In the genomic region with DNA sequence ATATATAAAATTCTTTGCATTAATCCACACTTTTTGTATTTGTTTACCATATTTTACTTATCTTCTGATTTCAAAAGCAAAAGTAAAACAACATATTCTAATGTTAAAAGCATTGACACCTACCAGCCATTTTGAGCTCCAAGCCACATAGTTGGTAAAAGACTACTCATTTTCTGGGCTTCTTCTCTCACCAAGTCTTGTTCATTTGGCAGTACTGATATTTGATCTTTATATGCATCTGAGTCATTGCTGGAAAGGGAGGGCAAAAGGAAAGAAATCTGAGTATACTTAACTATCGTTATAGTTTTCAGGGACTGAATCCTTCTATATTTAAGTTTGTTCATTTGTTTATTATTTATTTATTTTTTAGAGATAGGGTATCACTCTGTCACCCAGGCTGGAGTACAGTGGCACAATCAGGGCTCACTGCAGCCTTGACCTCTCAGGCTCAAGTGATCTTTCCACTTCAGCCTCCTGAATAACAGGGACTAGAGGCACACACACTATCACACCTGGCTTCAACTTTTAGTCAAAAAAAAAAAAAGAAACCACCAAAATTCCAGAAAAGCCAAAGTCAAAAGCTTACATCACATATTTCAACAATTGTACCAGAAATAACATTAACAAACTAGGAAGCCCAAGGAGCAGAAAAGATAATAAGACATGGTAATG, we compare ENCODE assay signal across 18 cellular contexts.
DNase-seq lines count a peak whose midpoint lies in the region; ATAC-seq and TF ChIP-seq lines count a peak whose summit lies in the region.
"Had no signal": no experiment of that assay in that cellular context is flagged by ENCODE, and none has a peak within 500 bp of the region (broad histone marks: within the 10 kb centered on the region; RNA-seq: fewer than 3 reads in every experiment).

No MANE protein-coding gene starts in this region.

- H3K4me1 ChIP-seq in PC-3 (ENCODE audit: insufficient read depth, low read length), result peaks cover 16% of the 10 kb centered on the region
- H3K4me1 ChIP-seq: lower lobe of right lung, Peyer's patch had no signal

- H3K9me2 ChIP-seq in PC-3 (replicated peaks; ENCODE audit: low read length), result no peaks in the 10 kb centered on the region

- no peaks in the 10 kb centered on the region for H3K27me3 ChIP-seq in PC-3 (ENCODE audit: low read length)
- H3K27me3 ChIP-seq: Peyer's patch had no signal

- ATAC-seq in PC-3, result peak; percentile 95
- ATAC-seq in central memory CD8-positive, alpha-beta T cell (replicated peaks; ENCODE audit: extremely low read depth, poor library complexity, severe bottlenecking), result no peak
- ATAC-seq: lower lobe of right lung, natural killer cell had no signal

- peak overlapping the region; percentile 19; the same call in 1 of the 2 replicates for H3K4me3 ChIP-seq in PC-3 (ENCODE audit: low read length)
- no peak overlapping the region for H3K4me3 ChIP-seq in lower leg skin (ENCODE audit: low read depth, poor library complexity, severe bottlenecking)
- H3K4me3 ChIP-seq: lower lobe of right lung, Peyer's patch had no signal

- peak overlapping the region; percentile 60 for H3K4me2 ChIP-seq in PC-3 (ENCODE audit: low read length)

- H3K27ac ChIP-seq in PC-3 (ENCODE audit: low read length), result peak overlapping the region; percentile 61
- H3K27ac ChIP-seq: lower lobe of right lung, Peyer's patch had no signal

- CTCF ChIA-PET in PC-3 (lab: Charles Lee), result interaction anchor here (0.5 to 1.0 kb wide), 2 partner anchors 135 to 282 kb away, joined by 3 to 5 read pairs; no protein-coding TSS in a partner anchor

- intact Hi-C loops in PC-3 (cut with micrococcal nuclease), result no loop called here
- intact Hi-C loops in activated T-helper 2 cell treated with anti-CD3 and anti-CD28 coated beads, Interferon-gamma antibody, Interleukin-2, Interleukin-4, amounts not matched to agents 10 μg/mL and 5 μg/mL and 100 μg/mL, durations not matched to agents 14 hours and 24 hours and 36 hours (cut with micrococcal nuclease), result no loop called here
- intact Hi-C loops in lower leg skin (cut with DNase I; ENCODE audit: low total_unique reads), result no loop called here

- H3K27me3 Mint-ChIP-seq in central memory CD8-positive, alpha-beta T cell, result no peaks in the 10 kb centered on the region
- no peaks in the 10 kb centered on the region for H3K27me3 Mint-ChIP-seq in osteocyte (ENCODE audit: unreplicated experiment)
- H3K27me3 Mint-ChIP-seq in activated T-helper 2 cell treated with anti-CD3 and anti-CD28 coated beads, Interferon-gamma antibody, Interleukin-2, Interleukin-4, amounts not matched to agents 10 μg/mL and 5 μg/mL and 100 μg/mL, durations not matched to agents 14 hours and 24 hours and 36 hours (ENCODE audit: low read depth), result no peaks in the 10 kb centered on the region
- H3K27me3 Mint-ChIP-seq: activated naive CD8-positive, alpha-beta T cell treated with anti-CD3 and anti-CD28 coated beads, Interleukin-2, amount 10 ng/mL, durations not matched to agents 7 days and 5 days; CD4-positive, alpha-beta memory T cell had no signal

- TF ChIP-seq CTCF in PC-3 (conservative IDR thresholded peaks at IDR 0.05; ENCODE audit: low read depth, low read length) (no peak), osteocyte (IDR thresholded peaks at IDR 0.05) (no peak), lower leg skin (IDR thresholded peaks at IDR 0.05) (no peak)

- DNase-seq in ELR (ENCODE audit: low read depth) (peak; percentile 56), PC-3 (peak; percentile 88), osteocyte (ENCODE audit: extremely low spot score, unreplicated experiment) (no peak), lower leg skin (ENCODE audit: low spot score in 2 of 2) (no peak), NCI-H2081 treated with DMSO at 0.1 percent for 48 hours (lab: John Stamatoyannopoulos, UW) (no peak)
- no peak for DNase-seq in central memory CD8-positive, alpha-beta T cell (ENCODE audit: low spot score in 2 of 2)
- no peak for DNase-seq in activated T-helper 2 cell treated with anti-CD3 and anti-CD28 coated beads, Interferon-gamma antibody, Interleukin-2, Interleukin-4, amounts not matched to agents 10 μg/mL and 5 μg/mL and 100 μg/mL, durations not matched to agents 14 hours and 24 hours and 36 hours (ENCODE audit: low spot score)
- DNase-seq: activated naive CD8-positive, alpha-beta T cell treated with anti-CD3 and anti-CD28 coated beads, Interleukin-2, amount 10 ng/mL, durations not matched to agents 7 days and 5 days; CD4-positive, alpha-beta memory T cell; foreskin melanocyte; Kasumi-1; lower lobe of right lung; natural killer cell; NCI-H187 treated with DMSO at 0.1 percent for 48 hours; NCI-H526; Peyer's patch; retina; substantia nigra had no signal

- H3K9me3 Mint-ChIP-seq in central memory CD8-positive, alpha-beta T cell, result no peaks in the 10 kb centered on the region
- H3K9me3 Mint-ChIP-seq in osteocyte (ENCODE audit: unreplicated experiment), result no peaks in the 10 kb centered on the region
- no peaks in the 10 kb centered on the region for H3K9me3 Mint-ChIP-seq in activated T-helper 2 cell treated with anti-CD3 and anti-CD28 coated beads, Interferon-gamma antibody, Interleukin-2, Interleukin-4, amounts not matched to agents 10 μg/mL and 5 μg/mL and 100 μg/mL, durations not matched to agents 14 hours and 24 hours and 36 hours
- H3K9me3 Mint-ChIP-seq: activated naive CD8-positive, alpha-beta T cell treated with anti-CD3 and anti-CD28 coated beads, Interleukin-2, amount 10 ng/mL, durations not matched to agents 7 days and 5 days; CD4-positive, alpha-beta memory T cell; natural killer cell had no signal

- H4K20me1 ChIP-seq in PC-3 (ENCODE audit: low read length), result no peaks in the 10 kb centered on the region

- H3K27ac Mint-ChIP-seq in central memory CD8-positive, alpha-beta T cell (ENCODE audit: low read depth), result peak overlapping the region; percentile 26
- peak overlapping the region; percentile 16 for H3K27ac Mint-ChIP-seq in osteocyte (ENCODE audit: unreplicated experiment)
- H3K27ac Mint-ChIP-seq in activated T-helper 2 cell treated with anti-CD3 and anti-CD28 coated beads, Interferon-gamma antibody, Interleukin-2, Interleukin-4, amounts not matched to agents 10 μg/mL and 5 μg/mL and 100 μg/mL, durations not matched to agents 14 hours and 24 hours and 36 hours, result no peak overlapping the region
- H3K27ac Mint-ChIP-seq: activated naive CD8-positive, alpha-beta T cell treated with anti-CD3 and anti-CD28 coated beads, Interleukin-2, amount 10 ng/mL, durations not matched to agents 7 days and 5 days had no signal

- H3K36me3 ChIP-seq in PC-3 (ENCODE audit: low read depth, low read length), result peaks cover 47% of the 10 kb centered on the region

- peaks cover 43% of the 10 kb centered on the region for H3K36me3 Mint-ChIP-seq in central memory CD8-positive, alpha-beta T cell (ENCODE audit: insufficient read depth)
- peaks cover 50% of the 10 kb centered on the region for H3K36me3 Mint-ChIP-seq in osteocyte (ENCODE audit: unreplicated experiment)
- peaks cover 48% of the 10 kb centered on the region for H3K36me3 Mint-ChIP-seq in activated T-helper 2 cell treated with anti-CD3 and anti-CD28 coated beads, Interferon-gamma antibody, Interleukin-2, Interleukin-4, amounts not matched to agents 10 μg/mL and 5 μg/mL and 100 μg/mL, durations not matched to agents 14 hours and 24 hours and 36 hours (ENCODE audit: low read depth)

- WGBS in lower leg skin, 2 donors, result 74 to 83% methylated on average over 1 of the region's 1 CpG

- H3K9ac ChIP-seq in PC-3 (ENCODE audit: low read length), result no peak overlapping the region

- no peaks in the 10 kb centered on the region for H3F3A ChIP-seq in PC-3 (ENCODE audit: low read length, unreplicated experiment)

- BruUV-seq in PC-3 (replicated peaks; lab: Mats Ljungman, UMichigan), result no TSS peak

- no peak overlapping the region for H3K4me3 Mint-ChIP-seq in central memory CD8-positive, alpha-beta T cell
- H3K4me3 Mint-ChIP-seq in osteocyte (ENCODE audit: unreplicated experiment), result no peak overlapping the region
- no peak overlapping the region for H3K4me3 Mint-ChIP-seq in activated T-helper 2 cell treated with anti-CD3 and anti-CD28 coated beads, Interferon-gamma antibody, Interleukin-2, Interleukin-4, amounts not matched to agents 10 μg/mL and 5 μg/mL and 100 μg/mL, durations not matched to agents 14 hours and 24 hours and 36 hours (ENCODE audit: low read depth)
- H3K4me3 Mint-ChIP-seq: activated naive CD8-positive, alpha-beta T cell treated with anti-CD3 and anti-CD28 coated beads, Interleukin-2, amount 10 ng/mL, durations not matched to agents 7 days and 5 days; CD4-positive, alpha-beta memory T cell; natural killer cell had no signal

- TF ChIP-seq POLR2A in lower leg skin (IDR thresholded peaks at IDR 0.05), result no peak

- no peaks in the 10 kb centered on the region for H3K79me2 ChIP-seq in PC-3 (ENCODE audit: low read length)

- H3K4me1 Mint-ChIP-seq in central memory CD8-positive, alpha-beta T cell, result no peaks in the 10 kb centered on the region
- peaks cover 6% of the 10 kb centered on the region for H3K4me1 Mint-ChIP-seq in osteocyte (ENCODE audit: unreplicated experiment)
- no peaks in the 10 kb centered on the region for H3K4me1 Mint-ChIP-seq in activated T-helper 2 cell treated with anti-CD3 and anti-CD28 coated beads, Interferon-gamma antibody, Interleukin-2, Interleukin-4, amounts not matched to agents 10 μg/mL and 5 μg/mL and 100 μg/mL, durations not matched to agents 14 hours and 24 hours and 36 hours (ENCODE audit: low read depth)
- H3K4me1 Mint-ChIP-seq: activated naive CD8-positive, alpha-beta T cell treated with anti-CD3 and anti-CD28 coated beads, Interleukin-2, amount 10 ng/mL, durations not matched to agents 7 days and 5 days; natural killer cell had no signal

- no peaks in the 10 kb centered on the region for H3K9me3 ChIP-seq in PC-3 (ENCODE audit: low read length)
- H3K9me3 ChIP-seq: lower lobe of right lung, Peyer's patch had no signal

- POLR2A ChIA-PET in PC-3 (lab: Charles Lee; ENCODE audit: unreplicated experiment), result no interaction called here

- H2AFZ ChIP-seq in PC-3 (ENCODE audit: low read length), result no peak overlapping the region

Comparison
In these comparisons a context has a peak if more than half of its experiments do, and no peak if none do; other contexts are left out.
1. DNase-seq: peak in ELR (single experiment) and PC-3 (single experiment); none in central memory CD8-positive, alpha-beta T cell (0 of 2), osteocyte (single experiment), activated T-helper 2 cell treated with anti-CD3 and anti-CD28 coated beads, Interferon-gamma antibody, Interleukin-2, Interleukin-4, amounts not matched to agents 10 μg/mL and 5 μg/mL and 100 μg/mL, durations not matched to agents 14 hours and 24 hours and 36 hours (single experiment), lower leg skin (0 of 2) and NCI-H2081 treated with DMSO at 0.1 percent for 48 hours (single experiment).